ENCODE assay signal across 9 cellular contexts in the genomic region with DNA sequence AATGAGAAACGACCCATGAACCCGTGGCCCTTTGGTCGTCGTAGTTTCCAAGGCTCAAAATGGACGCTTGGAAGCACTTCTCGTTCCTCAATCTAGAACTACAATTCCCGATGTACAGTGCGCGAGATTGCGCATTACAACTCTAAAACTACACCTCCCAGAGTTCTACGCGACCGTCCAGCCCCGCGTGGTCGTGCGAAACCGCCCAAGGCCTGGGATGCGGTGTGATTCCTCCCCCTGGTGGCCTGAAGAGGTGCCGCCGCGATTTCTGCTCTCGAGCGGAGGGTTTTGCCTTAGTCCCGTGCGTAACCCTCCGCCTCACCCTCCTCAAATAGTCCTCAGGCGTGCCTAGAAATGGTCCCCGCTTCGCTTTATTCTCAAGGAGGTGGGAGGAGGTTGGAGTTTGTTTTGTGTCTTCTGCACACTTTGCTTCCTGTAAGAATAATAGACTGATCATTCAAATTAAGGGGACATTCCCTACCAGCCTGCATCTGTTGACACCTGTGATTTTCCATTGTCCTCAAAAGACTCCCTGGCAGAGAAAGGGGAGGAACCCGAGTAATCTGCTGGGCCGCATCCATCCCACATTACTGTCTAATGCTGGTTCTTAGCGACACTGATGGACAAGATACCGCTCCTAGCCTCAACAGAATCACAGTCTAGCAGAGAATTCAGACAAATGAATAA. TPM values are rescaled to one million over a fixed set of nuclear protein-coding genes. Genes with fewer than 3 reads are reported as not detected.
DNase-seq lines count a peak whose midpoint lies in the region; ATAC-seq, FAIRE-seq and TF ChIP-seq lines count a peak whose summit lies in the region.
"Had no signal": no experiment of that assay in that cellular context is flagged by ENCODE, and none has a peak within 500 bp of the region (broad histone marks: within the 10 kb centered on the region; RNA-seq: fewer than 3 reads in every experiment).

No MANE protein-coding gene starts in this region.

- CTCF ChIA-PET in activated B cell treated with CpG ODN at 0.5 μM for 24 hours (lab: Charles Lee) = interaction anchor here (1.0 to 6.6 kb wide), 8 partner anchors 27 to 389 kb away, joined by 3 to 94 read pairs (median 4); partner anchors contain the start of gene STMN1

- peaks cover 10% of the 10 kb centered on the region for H3K36me3 Mint-ChIP-seq in activated B cell treated with CpG ODN at 0.5 μM for 24 hours (ENCODE audit: low read depth)
- H3K36me3 Mint-ChIP-seq in central memory CD8-positive, alpha-beta T cell (ENCODE audit: insufficient read depth) = peaks cover 9% of the 10 kb centered on the region

- DNase-seq in AG08395 (ENCODE audit: low spot score) = peak; percentile 96
- peak; percentile 99 for DNase-seq in NCI-H2227 treated with DMSO at 0.1 percent for 48 hours (lab: John Stamatoyannopoulos, UW)
- peak; percentile 85 for DNase-seq in activated B cell treated with CpG ODN at 0.5 μM for 24 hours
- DNase-seq in central memory CD8-positive, alpha-beta T cell (ENCODE audit: low spot score in 2 of 2) = peak; percentile 91 to 97
- DNase-seq in stimulated activated CD4-positive, alpha-beta T cell treated with anti-CD3 and anti-CD28 coated beads, Interleukin-12 subunit alpha, Interleukin-12 subunit beta, amount 100 ng/mL, for 4 hours = peak; percentile 93

- POLR2A ChIA-PET in activated B cell treated with CpG ODN at 0.5 μM for 24 hours (lab: Charles Lee) = interaction anchor here (0.6 to 1.9 kb wide), 15 partner anchors 9 to 766 kb away, joined by 3 to 25 read pairs (median 5); partner anchors contain the start of genes DHDDS, MTFR1L, RSRP1 and STMN1

- peaks cover 18% of the 10 kb centered on the region for H3K4me1 Mint-ChIP-seq in activated B cell treated with CpG ODN at 0.5 μM for 24 hours
- peaks cover 31% of the 10 kb centered on the region for H3K4me1 Mint-ChIP-seq in central memory CD8-positive, alpha-beta T cell

- peak; percentile 98 for FAIRE-seq in islet of Langerhans (lab: Jason Lieb, UNC)

- ATAC-seq in GM18907 (IDR thresholded peaks at IDR 0.05; ENCODE audit: unreplicated experiment) = peak; percentile 96
- ATAC-seq in HG03175 (IDR thresholded peaks at IDR 0.05; ENCODE audit: unreplicated experiment) = peak; percentile 98
- ATAC-seq in activated B cell treated with CpG ODN at 0.5 μM for 24 hours (ENCODE audit: low read depth) = peak; percentile 98
- peak; percentile 99 for ATAC-seq in central memory CD8-positive, alpha-beta T cell (replicated peaks; ENCODE audit: extremely low read depth, poor library complexity, severe bottlenecking)

- H3K4me3 Mint-ChIP-seq in activated B cell treated with CpG ODN at 0.5 μM for 24 hours = peak overlapping the region; percentile 95
- peak overlapping the region; percentile 94 for H3K4me3 Mint-ChIP-seq in central memory CD8-positive, alpha-beta T cell

- no peaks in the 10 kb centered on the region for H3K9me3 Mint-ChIP-seq in activated B cell treated with CpG ODN at 0.5 μM for 24 hours
- no peaks in the 10 kb centered on the region for H3K9me3 Mint-ChIP-seq in central memory CD8-positive, alpha-beta T cell

- intact Hi-C loops in activated B cell treated with CpG ODN at 0.5 μM for 24 hours (cut with micrococcal nuclease) = loop anchor here (1.0 to 5.0 kb wide), 8 partner anchors 37 to 568 kb away; partner anchors contain the start of genes AUNIP, MACO1, MAN1C1 and STMN1

- TF ChIP-seq CTCF in activated B cell treated with CpG ODN at 0.5 μM for 24 hours (IDR thresholded peaks at IDR 0.05) = peak; percentile 89

- no peaks in the 10 kb centered on the region for H3K27me3 Mint-ChIP-seq in activated B cell treated with CpG ODN at 0.5 μM for 24 hours
- no peaks in the 10 kb centered on the region for H3K27me3 Mint-ChIP-seq in central memory CD8-positive, alpha-beta T cell

- H3K27ac Mint-ChIP-seq in activated B cell treated with CpG ODN at 0.5 μM for 24 hours = peak overlapping the region; percentile 95
- H3K27ac Mint-ChIP-seq in central memory CD8-positive, alpha-beta T cell (ENCODE audit: low read depth) = peak overlapping the region; percentile 100

RNA-seq across cellular contexts. Expression of gene PAFAH2, which starts 0.4 kb away (rescaled TPM):
- total RNA-seq in activated B cell treated with CpG ODN at 0.5 μM for 24 hours = 5.4 and 9.2 TPM in 2 replicates

RNA-seq across cellular contexts. Expression of gene EXTL1, which starts 23.4 kb away (rescaled TPM):
- not detected in 2 replicates for total RNA-seq in activated B cell treated with CpG ODN at 0.5 μM for 24 hours
- total RNA-seq: T-helper 1 cell treated with Interleukin-12 subunit alpha and Interleukin-12 subunit beta and Interleukin-4 antibody, amounts not matched to agents 30 ng/mL and 1 ng/mL, for 36 hours had no signal

RNA-seq across cellular contexts. Expression of gene SLC30A2, which starts 47.7 kb away (rescaled TPM):
- total RNA-seq in activated B cell treated with CpG ODN at 0.5 μM for 24 hours = not detected in 2 replicates
- total RNA-seq: T-helper 1 cell treated with Interleukin-12 subunit alpha and Interleukin-12 subunit beta and Interleukin-4 antibody, amounts not matched to agents 30 ng/mL and 1 ng/mL, for 36 hours had no signal

Comparison
In these comparisons a context has a peak if more than half of its experiments do, and no peak if none do; other contexts are left out.
1. Peak in every context shown above with its lines: DNase-seq and ATAC-seq.